8 cellular contexts compared by ENCODE assay signal in genomic region chr10:80461208-80462183, GRCh38. TPM values are rescaled to one million over a fixed set of nuclear protein-coding genes. Genes with fewer than 3 reads are reported as not detected.
A peak's percentile ranks its signal among the peaks of the same experiment; 100 is the strongest.
DNase-seq lines count a peak whose midpoint lies in the region; ATAC-seq and TF ChIP-seq lines count a peak whose summit lies in the region.

No MANE protein-coding gene starts in this region.

- no peak for TF ChIP-seq POLR2A in breast epithelium (IDR thresholded peaks at IDR 0.05)

- H3K27me3 Mint-ChIP-seq in stimulated activated naive CD8-positive, alpha-beta T cell treated with anti-CD3 and anti-CD28 coated beads, Interleukin-15, Interleukin-2, amounts not matched to agents 100 ng/mL and 50 ng/mL, for 24 hours: no peaks in the 10 kb centered on the region

- intact Hi-C loops in breast epithelium (cut with DNase I; ENCODE audit: low total_unique reads): loop anchor here (5.0 kb wide), 1 partner anchor 41 kb away; no protein-coding TSS in a partner anchor

- DNase-seq in stimulated activated naive CD8-positive, alpha-beta T cell treated with anti-CD3 and anti-CD28 coated beads, Interleukin-15, Interleukin-2, amounts not matched to agents 100 U/mL and 50 U/mL, for 24 hours: no peak
- no peak for DNase-seq in breast epithelium (ENCODE audit: low spot score in 2 of 2)
- no peak for DNase-seq in stimulated activated CD4-positive, alpha-beta T cell treated with anti-CD3 and anti-CD28 coated beads, Interleukin-2, amount 100 ng/mL, for 24 hours
- no peak for DNase-seq in GOT3 (lab: John Stamatoyannopoulos, UW)
- no peak for DNase-seq in NCI-H2227 treated with DMSO at 0.1 percent for 48 hours (lab: John Stamatoyannopoulos, UW)

- TF ChIP-seq CTCF in breast epithelium (IDR thresholded peaks at IDR 0.05): no peak

- ATAC-seq in stimulated activated naive CD8-positive, alpha-beta T cell treated with anti-CD3 and anti-CD28 coated beads, Interleukin-15, Interleukin-2, amounts not matched to agents 100 U/mL and 50 U/mL, for 24 hours: no peak
- ATAC-seq in HG03039 (IDR thresholded peaks at IDR 0.05; ENCODE audit: unreplicated experiment): no peak

- H3K27ac ChIP-seq in breast epithelium: peak overlapping the region; percentile 92 to 94
- peak overlapping the region; percentile 78 for H3K27ac ChIP-seq in mesodermal cell (ENCODE audit: low read depth, low read length, severe bottlenecking)

- H3K36me3 ChIP-seq in breast epithelium (no peaks in the 10 kb centered on the region), mesodermal cell (ENCODE audit: control insufficient read depth, insufficient read depth, low read length) (peaks cover 32% of the 10 kb centered on the region)

- WGBS in mesodermal cell (ENCODE audit: insufficient coverage in 2 of 2), 2 experiments: 85 to 96% methylated on average over 7 to 8 of the region's 8 CpGs

- peak overlapping the region; percentile 65 for H3K4me3 Mint-ChIP-seq in stimulated activated naive CD8-positive, alpha-beta T cell treated with anti-CD3 and anti-CD28 coated beads, Interleukin-15, Interleukin-2, amounts not matched to agents 100 ng/mL and 50 ng/mL, for 24 hours

- H3K4me1 ChIP-seq in breast epithelium: peaks cover 58 to 83% of the 10 kb centered on the region in 2 donors
- H3K4me1 ChIP-seq in mesodermal cell (ENCODE audit: control insufficient read depth, insufficient read depth, low read length, poor library complexity, severe bottlenecking): peaks cover 90% of the 10 kb centered on the region

- H3K9me3 Mint-ChIP-seq in stimulated activated naive CD8-positive, alpha-beta T cell treated with anti-CD3 and anti-CD28 coated beads, Interleukin-15, Interleukin-2, amounts not matched to agents 100 ng/mL and 50 ng/mL, for 24 hours: no peaks in the 10 kb centered on the region

- peaks cover 100% of the 10 kb centered on the region for H3K4me1 Mint-ChIP-seq in stimulated activated naive CD8-positive, alpha-beta T cell treated with anti-CD3 and anti-CD28 coated beads, Interleukin-15, Interleukin-2, amounts not matched to agents 100 ng/mL and 50 ng/mL, for 24 hours (ENCODE audit: low read depth)

- H3K4me3 ChIP-seq in breast epithelium: peak overlapping the region in 2 of 3 donors; percentile 8 to 47
- no peak overlapping the region for H3K4me3 ChIP-seq in mesodermal cell (ENCODE audit: extremely low read depth, insufficient read depth, low read length, poor library complexity, severe bottlenecking)

- H3K9me3 ChIP-seq in breast epithelium: no peaks in the 10 kb centered on the region
- no peaks in the 10 kb centered on the region for H3K9me3 ChIP-seq in mesodermal cell (ENCODE audit: control insufficient read depth, low read length)

- peaks cover 12% of the 10 kb centered on the region for H3K36me3 Mint-ChIP-seq in stimulated activated naive CD8-positive, alpha-beta T cell treated with anti-CD3 and anti-CD28 coated beads, Interleukin-15, Interleukin-2, amounts not matched to agents 100 ng/mL and 50 ng/mL, for 24 hours (ENCODE audit: low read depth)

- H3K27ac Mint-ChIP-seq in stimulated activated naive CD8-positive, alpha-beta T cell treated with anti-CD3 and anti-CD28 coated beads, Interleukin-15, Interleukin-2, amounts not matched to agents 100 ng/mL and 50 ng/mL, for 24 hours: peak overlapping the region; percentile 89

- no peaks in the 10 kb centered on the region for H3K27me3 ChIP-seq in breast epithelium

RNA-seq across cellular contexts. Expression of gene TSPAN14, which starts 7.4 kb away (rescaled TPM):
- total RNA-seq in breast epithelium: 10 to 100 TPM; 52.8 to 76.8 (median 74.8) TPM
- polyA plus RNA-seq in mesodermal cell (2013, experiment 1 of 2): 117 TPM
- polyA plus RNA-seq in mesodermal cell (2013, experiment 2 of 2): 90.6 TPM

RNA-seq across cellular contexts. Expression of gene PRXL2A, which starts 53.1 kb away (rescaled TPM):
- 100 to 1,000 TPM in 1 of 3 donors, 10 to 100 TPM in 2; 82.3 to 547 (median 88.4) TPM for total RNA-seq in breast epithelium
- 87.4 TPM for polyA plus RNA-seq in mesodermal cell (2013, experiment 1 of 2)
- 88.2 TPM for polyA plus RNA-seq in mesodermal cell (2013, experiment 2 of 2)
